Comparison of ENCODE assay signal across 12 cellular contexts in the genomic region with DNA sequence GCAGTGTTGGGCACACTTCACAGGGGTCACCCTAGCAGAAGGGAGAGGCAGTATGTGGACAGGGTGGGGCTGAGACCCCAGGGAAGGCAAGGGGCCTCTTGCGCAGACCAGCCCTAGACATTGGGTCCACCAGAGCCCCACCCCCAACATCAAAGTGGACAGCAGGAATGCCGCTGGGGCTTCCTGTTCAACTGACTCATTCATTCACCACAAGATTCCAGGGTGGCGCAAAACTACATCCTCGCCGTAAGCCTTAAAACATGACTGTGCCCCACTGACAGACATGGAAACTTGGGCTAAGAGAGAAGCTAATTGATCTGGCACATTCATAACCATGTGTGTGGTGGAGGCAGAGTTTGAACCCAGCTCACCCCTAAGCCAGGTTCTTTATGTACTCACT. TPM values are rescaled to one million over a fixed set of nuclear protein-coding genes. Genes with fewer than 3 reads are reported as not detected.
DNase-seq lines count a peak whose midpoint lies in the region; ATAC-seq, FAIRE-seq and TF ChIP-seq lines count a peak whose summit lies in the region.
"Had no signal": no experiment of that assay in that cellular context is flagged by ENCODE, and none has a peak within 500 bp of the region (broad histone marks: within the 10 kb centered on the region; RNA-seq: fewer than 3 reads in every experiment).

No MANE protein-coding gene starts in this region.

- H3K27me3 ChIP-seq in brain microvascular endothelial cell (replicated peaks) = no peaks in the 10 kb centered on the region
- H3K27me3 ChIP-seq: colonic mucosa had no signal

- peak; percentile 78 for FAIRE-seq in HTR-8/SVneo (lab: Jason Lieb, UNC)
- FAIRE-seq: GM12878 had no signal

- no peak overlapping the region for H3K4me3 ChIP-seq in brain microvascular endothelial cell (ENCODE audit: low read depth, low read length)
- H3K4me3 ChIP-seq: colonic mucosa, GM12878 had no signal

- no peaks in the 10 kb centered on the region for H3K36me3 ChIP-seq in brain microvascular endothelial cell (replicated peaks)
- H3K36me3 ChIP-seq: colonic mucosa had no signal

- TF ChIP-seq CTCF in brain microvascular endothelial cell (IDR thresholded peaks at IDR 0.05; ENCODE audit: low read depth, low read length, missing control alignments) = no peak

- ATAC-seq in HG03025 (IDR thresholded peaks at IDR 0.05; ENCODE audit: low FRiP score, unreplicated experiment) (no peak), HG02938 (IDR thresholded peaks at IDR 0.05; ENCODE audit: unreplicated experiment) (no peak)
- ATAC-seq: activated T-cell treated with anti-CD3 and anti-CD28 coated beads, Interleukin-2, amount 50 U/mL, for 72 hours; GM12878 had no signal

- DNase-seq in AG08395 (ENCODE audit: low spot score) (peak; percentile 96), HTR-8/SVneo (ENCODE audit: insufficient read length, low spot score) (peak; percentile 87), brain microvascular endothelial cell (peak; percentile 91), kidney glomerular epithelial cell (lab: John Stamatoyannopoulos, UW) (peak; percentile 64), NCI-H1092 treated with DMSO at 0.1 percent for 48 hours (lab: John Stamatoyannopoulos, UW) (no peak), cardiac septum (ENCODE audit: low spot score) (no peak)
- DNase-seq: activated T-cell treated with anti-CD3 and anti-CD28 coated beads, Interleukin-2, amount 50 U/mL, for 72 hours; colonic mucosa; posterior cingulate gyrus had no signal

- peak overlapping the region; percentile 46 for H3K27ac ChIP-seq in brain microvascular endothelial cell
- H3K27ac ChIP-seq: colonic mucosa had no signal

- intact Hi-C loops in cardiac septum (cut with DNase I) = no loop called here

- in situ Hi-C loops in brain microvascular endothelial cell (cut with HindIII; ENCODE audit: low pct_ligation_motif_present, low sequenced_read_pairs) = no loop called here

RNA-seq across cellular contexts. Expression of gene COL16A1, which starts 14.0 kb away (rescaled TPM):
- total RNA-seq in cardiac septum = 45.9 TPM

RNA-seq across cellular contexts. Expression of gene PEF1, which starts 45.1 kb away (rescaled TPM):
- total RNA-seq in cardiac septum = 55.1 TPM

Comparison
In these comparisons a context has a peak if more than half of its experiments do, and no peak if none do; other contexts are left out.
1. DNase-seq: peak in AG08395 (single experiment), HTR-8/SVneo (single experiment), brain microvascular endothelial cell (single experiment) and kidney glomerular epithelial cell (single experiment); none in NCI-H1092 treated with DMSO at 0.1 percent for 48 hours (single experiment) and cardiac septum (single experiment).